Comparison of ENCODE assay signal across 21 cellular contexts in genomic region chr6:108438918-108439317, GRCh38.
A peak's percentile ranks its signal among the peaks of the same experiment; 100 is the strongest.
DNase-seq lines count a peak whose midpoint lies in the region; TF ChIP-seq lines count a peak whose summit lies in the region.
"Had no signal": no experiment of that assay in that cellular context is flagged by ENCODE, and none has a peak within 500 bp of the region (broad histone marks: within the 10 kb centered on the region; RNA-seq: fewer than 3 reads in every experiment).

No MANE protein-coding gene starts in this region.

- DNase-seq in AML-193 (lab: John Stamatoyannopoulos, UW) = peak; percentile 84 to 89
- peak; percentile 16 to 37 for DNase-seq in Kasumi-1 (lab: John Stamatoyannopoulos, UW)
- DNase-seq in SKM-1 treated with dmso at 0.1 percent for 144 hours (lab: John Stamatoyannopoulos, UW; ENCODE audit: unreplicated experiment) = peak; percentile 38
- peak in 1 of 2 donors; percentile 12 for DNase-seq in fibroblast of lung (ENCODE audit: low read depth in 2 of 2)
- no peak for DNase-seq in NCI-H345 treated with DMSO at 0.1 percent for 48 hours (lab: John Stamatoyannopoulos, UW; ENCODE audit: unreplicated experiment)
- no peak for DNase-seq in middle frontal gyrus (ENCODE audit: extremely low spot score, low spot score)
- DNase-seq in SK-N-DZ (ENCODE audit: low spot score) = no peak
- DNase-seq: activated CD4-positive, alpha-beta T cell treated with anti-CD3 and anti-CD28 coated beads, Interleukin-2, amount 50 U/mL, for 1 hour; activated naive CD8-positive, alpha-beta T cell treated with anti-CD3 and anti-CD28 coated beads, Interleukin-2, amount 50 U/mL, for 24 hours; activated T-cell treated with anti-CD3 and anti-CD28 coated beads, Interleukin-2, amount 50 U/mL, for 48 hours; Caco-2; GOT3; NCI-H1436; NCI-H446 treated with DMSO at 0.1 percent for 48 hours; NCI-H82; PC-3; T1000; tibial artery had no signal

- peak overlapping the region; percentile 3 for H3K4me2 ChIP-seq in fibroblast of lung (ENCODE audit: extremely low read depth, insufficient read depth, low read length)
- H3K4me2 ChIP-seq: BLaER1, smooth muscle cell had no signal

- H3K9me3 ChIP-seq in fibroblast of lung (ENCODE audit: control insufficient read depth, insufficient read depth, low read depth, low read length) = no peaks in the 10 kb centered on the region
- H3K9me3 ChIP-seq: BLaER1, Caco-2, tibial artery had no signal

- TF ChIP-seq CTCF in fibroblast of lung (conservative IDR thresholded peaks at IDR 0.05 in 1 of 2, IDR thresholded peaks at IDR 0.05 in 1 of 2; ENCODE audit: low read depth in 1 of 2, low read length in 2 of 2) = no peak

- no peaks in the 10 kb centered on the region for H4K20me1 ChIP-seq in fibroblast of lung (ENCODE audit: control insufficient read depth, extremely low read depth, insufficient read depth, low read length)

- no peak overlapping the region for H2AFZ ChIP-seq in fibroblast of lung (ENCODE audit: low read length)
- H2AFZ ChIP-seq: parathyroid adenoma had no signal

- H3K4me3 ChIP-seq in fibroblast of lung (replicated peaks in 1 of 4; ENCODE audit: control extremely low read depth in 1 of 4, insufficient read depth in 1 of 4, low read depth in 3 of 4, low read length in 4 of 4) = no peak overlapping the region
- H3K4me3 ChIP-seq: BLaER1, smooth muscle cell, tibial artery had no signal

- H3K27me3 ChIP-seq in fibroblast of lung (ENCODE audit: control insufficient read depth, insufficient read depth, low read length) = no peaks in the 10 kb centered on the region
- H3K27me3 ChIP-seq: tibial artery had no signal

- H3K4me1 ChIP-seq in fibroblast of lung (ENCODE audit: control insufficient read depth, extremely low read depth, insufficient read depth, low read length) = no peaks in the 10 kb centered on the region
- H3K4me1 ChIP-seq: BLaER1, Caco-2, parathyroid adenoma, tibial artery had no signal

- no peaks in the 10 kb centered on the region for H3K36me3 ChIP-seq in fibroblast of lung (ENCODE audit: control insufficient read depth, insufficient read depth, low read length)
- H3K36me3 ChIP-seq: BLaER1, tibial artery had no signal

- no peak overlapping the region for H3K27ac ChIP-seq in fibroblast of lung (ENCODE audit: insufficient read depth, low read length)
- H3K27ac ChIP-seq: BLaER1, parathyroid adenoma, tibial artery had no signal

- H3K79me2 ChIP-seq in fibroblast of lung (ENCODE audit: control insufficient read depth, insufficient read depth, low read length) = no peaks in the 10 kb centered on the region
- H3K79me2 ChIP-seq: parathyroid adenoma had no signal

- H3K9ac ChIP-seq in fibroblast of lung (ENCODE audit: insufficient read depth, low read length) = no peak overlapping the region
- H3K9ac ChIP-seq: BLaER1, parathyroid adenoma had no signal

Comparison
In these comparisons a context has a peak if more than half of its experiments do, and no peak if none do; other contexts are left out.
1. DNase-seq: peak in AML-193 (2 of 2), Kasumi-1 (2 of 2) and SKM-1 treated with dmso at 0.1 percent for 144 hours (single experiment); none in NCI-H345 treated with DMSO at 0.1 percent for 48 hours (single experiment), middle frontal gyrus (single experiment) and SK-N-DZ (single experiment).